ENCODE assay signal across 1 cellular context in the genomic region with DNA sequence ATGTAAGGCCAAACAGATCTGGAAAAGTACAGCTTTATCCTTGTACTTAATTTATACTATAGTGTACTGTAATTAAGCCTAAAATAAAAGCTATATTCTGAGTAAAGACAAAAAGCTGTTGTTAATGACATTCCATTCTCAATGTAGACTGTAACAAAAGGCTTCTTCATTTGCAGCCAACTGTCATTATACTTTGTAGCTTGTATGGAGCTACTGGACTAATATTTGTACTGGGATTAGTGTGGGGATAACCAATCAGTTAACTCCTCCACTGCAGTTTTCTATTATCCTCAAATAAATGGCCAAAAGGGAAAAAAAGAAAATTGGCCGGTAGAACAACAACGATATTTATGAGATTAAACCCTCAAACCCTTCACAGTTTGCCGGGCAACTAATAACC.
TF ChIP-seq lines count a peak whose summit lies in the region.

No MANE protein-coding gene starts in this region.

TF ChIP-seq in HepG2, 621 proteins besides CTCF, POLR2A, EP300 and RAD21 (continued from another document):
- TF ChIP-seq ETV5 (CRISPR knock-in tag; IDR thresholded peaks at IDR 0.05; ENCODE audit: borderline replicate concordance) = peak; percentile 23; the same call in 1 of the 2 replicates
- TF ChIP-seq ZNF572 (CRISPR knock-in tag; IDR thresholded peaks at IDR 0.05) = no peak
- 0 out of 4 replicates have a peak, but pooled peaks of 1 of the 2 experiments have one; percentile 10 for TF ChIP-seq REST (IDR thresholded peaks at IDR 0.05; ENCODE audit: borderline replicate concordance in 1 of 2, low read depth in 1 of 2, low read length in 2 of 2)
- TF ChIP-seq ZMYM4 (CRISPR knock-in tag; IDR thresholded peaks at IDR 0.05) = no peak
- TF ChIP-seq PITX1 (CRISPR knock-in tag; IDR thresholded peaks at IDR 0.05) = peak; percentile 100
- TF ChIP-seq KDM6A (CRISPR knock-in tag; IDR thresholded peaks at IDR 0.05; ENCODE audit: low read depth) = no peak
- peak; percentile 57; the same call in 1 of the 2 replicates for TF ChIP-seq GATAD2A (CRISPR knock-in tag; IDR thresholded peaks at IDR 0.05)
- TF ChIP-seq SOX6 (IDR thresholded peaks at IDR 0.05) = no peak
- TF ChIP-seq SOX6 (CRISPR knock-in tag; IDR thresholded peaks at IDR 0.05) = peak; percentile 94
- TF ChIP-seq ZNF282 (IDR thresholded peaks at IDR 0.05; ENCODE audit: partially characterized antibody) = no peak
- TF ChIP-seq, protein P1, sequence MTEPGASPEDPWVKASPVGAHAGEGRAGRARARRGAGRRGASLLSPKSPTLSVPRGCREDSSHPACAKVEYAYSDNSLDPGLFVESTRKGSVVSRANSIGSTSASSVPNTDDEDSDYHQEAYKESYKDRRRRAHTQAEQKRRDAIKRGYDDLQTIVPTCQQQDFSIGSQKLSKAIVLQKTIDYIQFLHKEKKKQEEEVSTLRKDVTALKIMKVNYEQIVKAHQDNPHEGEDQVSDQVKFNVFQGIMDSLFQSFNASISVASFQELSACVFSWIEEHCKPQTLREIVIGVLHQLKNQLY (CRISPR knock-in tag; IDR thresholded peaks at IDR 0.05) = no peak; the same call in 1 of the 2 replicates
- TF ChIP-seq, protein P2, sequence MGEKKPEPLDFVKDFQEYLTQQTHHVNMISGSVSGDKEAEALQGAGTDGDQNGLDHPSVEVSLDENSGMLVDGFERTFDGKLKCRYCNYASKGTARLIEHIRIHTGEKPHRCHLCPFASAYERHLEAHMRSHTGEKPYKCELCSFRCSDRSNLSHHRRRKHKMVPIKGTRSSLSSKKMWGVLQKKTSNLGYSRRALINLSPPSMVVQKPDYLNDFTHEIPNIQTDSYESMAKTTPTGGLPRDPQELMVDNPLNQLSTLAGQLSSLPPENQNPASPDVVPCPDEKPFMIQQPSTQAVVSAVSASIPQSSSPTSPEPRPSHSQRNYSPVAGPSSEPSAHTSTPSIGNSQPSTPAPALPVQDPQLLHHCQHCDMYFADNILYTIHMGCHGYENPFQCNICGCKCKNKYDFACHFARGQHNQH (CRISPR knock-in tag; IDR thresholded peaks at IDR 0.05) = no peak
- peak; percentile 71 for TF ChIP-seq PAXIP1 (CRISPR knock-in tag; conservative IDR thresholded peaks at IDR 0.05)
- TF ChIP-seq, protein P3, sequence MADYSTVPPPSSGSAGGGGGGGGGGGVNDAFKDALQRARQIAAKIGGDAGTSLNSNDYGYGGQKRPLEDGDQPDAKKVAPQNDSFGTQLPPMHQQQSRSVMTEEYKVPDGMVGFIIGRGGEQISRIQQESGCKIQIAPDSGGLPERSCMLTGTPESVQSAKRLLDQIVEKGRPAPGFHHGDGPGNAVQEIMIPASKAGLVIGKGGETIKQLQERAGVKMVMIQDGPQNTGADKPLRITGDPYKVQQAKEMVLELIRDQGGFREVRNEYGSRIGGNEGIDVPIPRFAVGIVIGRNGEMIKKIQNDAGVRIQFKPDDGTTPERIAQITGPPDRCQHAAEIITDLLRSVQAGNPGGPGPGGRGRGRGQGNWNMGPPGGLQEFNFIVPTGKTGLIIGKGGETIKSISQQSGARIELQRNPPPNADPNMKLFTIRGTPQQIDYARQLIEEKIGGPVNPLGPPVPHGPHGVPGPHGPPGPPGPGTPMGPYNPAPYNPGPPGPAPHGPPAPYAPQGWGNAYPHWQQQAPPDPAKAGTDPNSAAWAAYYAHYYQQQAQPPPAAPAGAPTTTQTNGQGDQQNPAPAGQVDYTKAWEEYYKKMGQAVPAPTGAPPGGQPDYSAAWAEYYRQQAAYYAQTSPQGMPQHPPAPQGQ (CRISPR knock-in tag; IDR thresholded peaks at IDR 0.05; ENCODE audit: borderline replicate concordance) = no peak
- TF ChIP-seq KLF6 (CRISPR knock-in tag; IDR thresholded peaks at IDR 0.05) = no peak
- TF ChIP-seq ZNF331 (CRISPR knock-in tag; IDR thresholded peaks at IDR 0.05) = peak; percentile 20; the same call in 1 of the 2 replicates
- TF ChIP-seq FOXA1 (IDR thresholded peaks at IDR 0.05) = no peak
- TF ChIP-seq FOXA1 (CRISPR knock-in tag; IDR thresholded peaks at IDR 0.05) = peak; percentile 62
- no peak for TF ChIP-seq ZNF790 (CRISPR knock-in tag; IDR thresholded peaks at IDR 0.05; ENCODE audit: borderline replicate concordance)
- TF ChIP-seq ZBTB42 (CRISPR knock-in tag; IDR thresholded peaks at IDR 0.05) = no peak
- peak; percentile 70; the same call in 1 of the 2 replicates for TF ChIP-seq ZNF12 (CRISPR knock-in tag; IDR thresholded peaks at IDR 0.05)
- TF ChIP-seq MIER2 (CRISPR knock-in tag; IDR thresholded peaks at IDR 0.05) = no peak
- TF ChIP-seq, protein P4, sequence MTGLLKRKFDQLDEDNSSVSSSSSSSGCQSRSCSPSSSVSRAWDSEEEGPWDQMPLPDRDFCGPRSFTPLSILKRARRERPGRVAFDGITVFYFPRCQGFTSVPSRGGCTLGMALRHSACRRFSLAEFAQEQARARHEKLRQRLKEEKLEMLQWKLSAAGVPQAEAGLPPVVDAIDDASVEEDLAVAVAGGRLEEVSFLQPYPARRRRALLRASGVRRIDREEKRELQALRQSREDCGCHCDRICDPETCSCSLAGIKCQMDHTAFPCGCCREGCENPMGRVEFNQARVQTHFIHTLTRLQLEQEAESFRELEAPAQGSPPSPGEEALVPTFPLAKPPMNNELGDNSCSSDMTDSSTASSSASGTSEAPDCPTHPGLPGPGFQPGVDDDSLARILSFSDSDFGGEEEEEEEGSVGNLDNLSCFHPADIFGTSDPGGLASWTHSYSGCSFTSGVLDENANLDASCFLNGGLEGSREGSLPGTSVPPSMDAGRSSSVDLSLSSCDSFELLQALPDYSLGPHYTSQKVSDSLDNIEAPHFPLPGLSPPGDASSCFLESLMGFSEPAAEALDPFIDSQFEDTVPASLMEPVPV (CRISPR knock-in tag; IDR thresholded peaks at IDR 0.05) = no peak
- no peak; the same call in 1 of the 2 replicates for TF ChIP-seq SIX4 (CRISPR knock-in tag; IDR thresholded peaks at IDR 0.05)
- no peak for TF ChIP-seq SMC3 (IDR thresholded peaks at IDR 0.05; ENCODE audit: low read length)
- TF ChIP-seq HOXA3 (CRISPR knock-in tag; IDR thresholded peaks at IDR 0.05) = no peak
- TF ChIP-seq CREB1 (IDR thresholded peaks at IDR 0.05) = no peak
- peak; percentile 51 for TF ChIP-seq CREB1 (CRISPR knock-in tag; IDR thresholded peaks at IDR 0.05)
- TF ChIP-seq, protein P5, sequence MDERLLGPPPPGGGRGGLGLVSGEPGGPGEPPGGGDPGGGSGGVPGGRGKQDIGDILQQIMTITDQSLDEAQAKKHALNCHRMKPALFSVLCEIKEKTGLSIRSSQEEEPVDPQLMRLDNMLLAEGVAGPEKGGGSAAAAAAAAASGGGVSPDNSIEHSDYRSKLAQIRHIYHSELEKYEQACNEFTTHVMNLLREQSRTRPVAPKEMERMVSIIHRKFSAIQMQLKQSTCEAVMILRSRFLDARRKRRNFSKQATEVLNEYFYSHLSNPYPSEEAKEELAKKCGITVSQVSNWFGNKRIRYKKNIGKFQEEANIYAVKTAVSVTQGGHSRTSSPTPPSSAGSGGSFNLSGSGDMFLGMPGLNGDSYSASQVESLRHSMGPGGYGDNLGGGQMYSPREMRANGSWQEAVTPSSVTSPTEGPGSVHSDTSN (CRISPR knock-in tag; IDR thresholded peaks at IDR 0.05) = no peak
- no peak for TF ChIP-seq NR2F6 (IDR thresholded peaks at IDR 0.05)
- TF ChIP-seq NR2F6 (CRISPR knock-in tag; IDR thresholded peaks at IDR 0.05) = 0 out of 2 replicates have a peak, but pooled peaks have one; percentile 16
- no peak for TF ChIP-seq ZNF253 (CRISPR knock-in tag; IDR thresholded peaks at IDR 0.05; ENCODE audit: borderline replicate concordance)
- TF ChIP-seq ZFP90 (CRISPR knock-in tag; IDR thresholded peaks at IDR 0.05; ENCODE audit: borderline replicate concordance) = no peak
- TF ChIP-seq, protein P6, sequence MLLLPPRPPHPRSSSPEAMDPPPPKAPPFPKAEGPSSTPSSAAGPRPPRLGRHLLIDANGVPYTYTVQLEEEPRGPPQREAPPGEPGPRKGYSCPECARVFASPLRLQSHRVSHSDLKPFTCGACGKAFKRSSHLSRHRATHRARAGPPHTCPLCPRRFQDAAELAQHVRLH (CRISPR knock-in tag; IDR thresholded peaks at IDR 0.05; ENCODE audit: borderline replicate concordance, low read depth) = no peak
- TF ChIP-seq ZNF451 (CRISPR knock-in tag; IDR thresholded peaks at IDR 0.05) = no peak
- TF ChIP-seq ZNF576 (CRISPR knock-in tag; IDR thresholded peaks at IDR 0.05) = no peak
- peak; percentile 92 for TF ChIP-seq EHMT2 (IDR thresholded peaks at IDR 0.05; ENCODE audit: borderline replicate concordance, low read depth, low read length)
- no peak for TF ChIP-seq MAFG (CRISPR knock-in tag; IDR thresholded peaks at IDR 0.05)
- no peak for TF ChIP-seq JUND (CRISPR knock-in tag; IDR thresholded peaks at IDR 0.05)
- TF ChIP-seq BCL6 (CRISPR knock-in tag; IDR thresholded peaks at IDR 0.05) = peak; percentile 63
- TF ChIP-seq AHR (CRISPR knock-in tag; IDR thresholded peaks at IDR 0.05) = no peak
